Comparison of ENCODE assay signal across 8 cellular contexts in the genomic region with DNA sequence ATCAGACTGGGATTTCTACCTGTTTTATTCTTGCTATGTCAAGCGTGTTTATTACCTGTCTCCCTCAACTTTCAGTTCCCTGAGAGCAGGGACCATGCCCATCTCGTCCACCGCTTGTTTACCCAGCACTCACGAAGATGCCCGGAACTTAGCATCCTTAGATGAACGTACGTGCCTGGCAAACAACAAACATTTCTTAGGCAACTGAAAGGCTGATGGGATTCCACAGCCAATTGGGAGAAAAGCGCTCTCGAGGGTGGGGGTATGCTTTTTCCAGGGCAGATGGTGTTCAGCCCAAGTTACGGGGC. TPM values are rescaled to one million over a fixed set of nuclear protein-coding genes. Genes with fewer than 3 reads are reported as not detected.
DNase-seq lines count a peak whose midpoint lies in the region; ATAC-seq and TF ChIP-seq lines count a peak whose summit lies in the region.

No MANE protein-coding gene starts in this region.

- WGBS in liver, result 9% methylated on average over 10 of the region's 10 CpGs
- 6 to 8% methylated on average over 10 of the region's 10 CpGs for WGBS in tibial nerve, 2 donors

- TF ChIP-seq RAD21 in liver (IDR thresholded peaks at IDR 0.05), result no peak

- peak overlapping the region; percentile 94 to 100 for H3K4me3 Mint-ChIP-seq in activated T-cell treated with anti-CD3 and anti-CD28 coated beads, Interleukin-2, amount 50 U/mL, for 72 hours

- H3K27ac ChIP-seq in liver (ENCODE audit: low read depth in 1 of 2, low read length in 2 of 2), result peak overlapping the region; percentile 54 to 58
- H3K27ac ChIP-seq in tibial nerve, result peak overlapping the region; percentile 19 to 86 (median 84)

- H3K36me3 ChIP-seq in liver (ENCODE audit: control insufficient read depth in 4 of 4, insufficient read depth in 3 of 4, low read depth in 1 of 4, low read length in 3 of 4) (peaks cover 0 to 15% (median 6%) of the 10 kb centered on the region in 4 donors), tibial nerve (peaks cover 0 to 23% (median 6%) of the 10 kb centered on the region in 3 donors)

- H3K4me1 Mint-ChIP-seq in activated T-cell treated with anti-CD3 and anti-CD28 coated beads, Interleukin-2, amount 50 U/mL, for 72 hours (ENCODE audit: low read depth), result peaks cover 42% of the 10 kb centered on the region

- no peak for ATAC-seq in activated T-cell treated with anti-CD3 and anti-CD28 coated beads, Interleukin-2, amount 50 U/mL, for 72 hours (replicated peaks in 1 of 2)
- no peak for ATAC-seq in GM18907 (IDR thresholded peaks at IDR 0.05; ENCODE audit: unreplicated experiment)
- no peak for ATAC-seq in HG02571 (IDR thresholded peaks at IDR 0.05; ENCODE audit: unreplicated experiment)

- H3K9ac ChIP-seq in liver (ENCODE audit: low read depth in 1 of 2, low read length in 2 of 2), result peak overlapping the region in 1 of 2 donors; percentile 63

- no peaks in the 10 kb centered on the region for H3K27me3 ChIP-seq in liver (ENCODE audit: control insufficient read depth in 4 of 4, insufficient read depth in 4 of 4, low read length in 3 of 4)
- H3K27me3 ChIP-seq in tibial nerve, result no peaks in the 10 kb centered on the region

- no peak for TF ChIP-seq CTCF in liver (IDR thresholded peaks at IDR 0.05; ENCODE audit: low read depth, low read length, missing input control)
- TF ChIP-seq CTCF in tibial nerve (IDR thresholded peaks at IDR 0.05), result no peak

- H3K9me3 Mint-ChIP-seq in activated T-cell treated with anti-CD3 and anti-CD28 coated beads, Interleukin-2, amount 50 U/mL, for 72 hours, result no peaks in the 10 kb centered on the region

- no peak for TF ChIP-seq POLR2A in tibial nerve (IDR thresholded peaks at IDR 0.05)

- no peaks in the 10 kb centered on the region for H3K27me3 Mint-ChIP-seq in activated T-cell treated with anti-CD3 and anti-CD28 coated beads, Interleukin-2, amount 50 U/mL, for 72 hours (ENCODE audit: low read depth)

- no peak for TF ChIP-seq EP300 in tibial nerve (IDR thresholded peaks at IDR 0.05)

- peaks cover 7 to 12% of the 10 kb centered on the region in 2 donors for H3K36me3 Mint-ChIP-seq in activated T-cell treated with anti-CD3 and anti-CD28 coated beads, Interleukin-2, amount 50 U/mL, for 72 hours (ENCODE audit: insufficient read depth in 2 of 2)

- peak overlapping the region; percentile 89 for H3K27ac Mint-ChIP-seq in activated T-cell treated with anti-CD3 and anti-CD28 coated beads, Interleukin-2, amount 50 U/mL, for 72 hours

- peak overlapping the region; percentile 83 to 93 (median 84) for H3K4me3 ChIP-seq in liver (ENCODE audit: low read depth in 1 of 3, low read length in 3 of 3)
- H3K4me3 ChIP-seq in tibial nerve, result peak overlapping the region; percentile 57 to 99 (median 92)

- DNase-seq in activated T-cell treated with anti-CD3 and anti-CD28 coated beads, Interleukin-2, amount 50 U/mL, for 72 hours, result no peak
- DNase-seq in activated T-cell treated with anti-CD3 and anti-CD28 coated beads for 4 hours (no peak), amniotic epithelial cell (ENCODE audit: low read depth) (peak; percentile 53), tibial nerve (ENCODE audit: low spot score in 2 of 2) (no peak)
- DNase-seq in effector CD8-positive, alpha-beta T cell (lab: John Stamatoyannopoulos, UW), result no peak

- H3K9me3 ChIP-seq in liver (ENCODE audit: control insufficient read depth in 4 of 4, low read length in 3 of 4) (no peaks in the 10 kb centered on the region), tibial nerve (no peaks in the 10 kb centered on the region)

- peaks cover 0 to 31% (median 25%) of the 10 kb centered on the region in 4 donors for H3K4me1 ChIP-seq in liver (ENCODE audit: control insufficient read depth in 4 of 4, insufficient read depth in 4 of 4, low read length in 3 of 4)
- peaks cover 0 to 43% (median 21%) of the 10 kb centered on the region in 4 donors for H3K4me1 ChIP-seq in tibial nerve

TF ChIP-seq in liver, 16 proteins besides CTCF, POLR2A, EP300 and RAD21:
- TF ChIP-seq, protein P1, sequence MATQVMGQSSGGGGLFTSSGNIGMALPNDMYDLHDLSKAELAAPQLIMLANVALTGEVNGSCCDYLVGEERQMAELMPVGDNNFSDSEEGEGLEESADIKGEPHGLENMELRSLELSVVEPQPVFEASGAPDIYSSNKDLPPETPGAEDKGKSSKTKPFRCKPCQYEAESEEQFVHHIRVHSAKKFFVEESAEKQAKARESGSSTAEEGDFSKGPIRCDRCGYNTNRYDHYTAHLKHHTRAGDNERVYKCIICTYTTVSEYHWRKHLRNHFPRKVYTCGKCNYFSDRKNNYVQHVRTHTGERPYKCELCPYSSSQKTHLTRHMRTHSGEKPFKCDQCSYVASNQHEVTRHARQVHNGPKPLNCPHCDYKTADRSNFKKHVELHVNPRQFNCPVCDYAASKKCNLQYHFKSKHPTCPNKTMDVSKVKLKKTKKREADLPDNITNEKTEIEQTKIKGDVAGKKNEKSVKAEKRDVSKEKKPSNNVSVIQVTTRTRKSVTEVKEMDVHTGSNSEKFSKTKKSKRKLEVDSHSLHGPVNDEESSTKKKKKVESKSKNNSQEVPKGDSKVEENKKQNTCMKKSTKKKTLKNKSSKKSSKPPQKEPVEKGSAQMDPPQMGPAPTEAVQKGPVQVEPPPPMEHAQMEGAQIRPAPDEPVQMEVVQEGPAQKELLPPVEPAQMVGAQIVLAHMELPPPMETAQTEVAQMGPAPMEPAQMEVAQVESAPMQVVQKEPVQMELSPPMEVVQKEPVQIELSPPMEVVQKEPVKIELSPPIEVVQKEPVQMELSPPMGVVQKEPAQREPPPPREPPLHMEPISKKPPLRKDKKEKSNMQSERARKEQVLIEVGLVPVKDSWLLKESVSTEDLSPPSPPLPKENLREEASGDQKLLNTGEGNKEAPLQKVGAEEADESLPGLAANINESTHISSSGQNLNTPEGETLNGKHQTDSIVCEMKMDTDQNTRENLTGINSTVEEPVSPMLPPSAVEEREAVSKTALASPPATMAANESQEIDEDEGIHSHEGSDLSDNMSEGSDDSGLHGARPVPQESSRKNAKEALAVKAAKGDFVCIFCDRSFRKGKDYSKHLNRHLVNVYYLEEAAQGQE (IDR thresholded peaks at IDR 0.05), result no peak

RNA-seq across cellular contexts. Expression of a gene that starts 0.4 kb away (rescaled TPM):
- 10 to 100 TPM; 30.3 to 42.1 TPM for total RNA-seq in activated T-cell treated with anti-CD3 and anti-CD28 coated beads, Interleukin-2, amount 50 U/mL, for 72 hours
- total RNA-seq in liver (10 to 100 TPM; 16.7 to 19.7 TPM), tibial nerve (10 to 100 TPM; 34.5 to 58.5 (median 40.2) TPM)
- polyA plus RNA-seq in liver, result 10 to 100 TPM in 1 of 2 donors, 1 to 10 TPM in 1; 4.1 to 19.5 TPM

RNA-seq across cellular contexts. Expression of a gene that starts 4.9 kb away (rescaled TPM):
- 10 to 100 TPM; 29.7 to 31.9 TPM for total RNA-seq in activated T-cell treated with anti-CD3 and anti-CD28 coated beads, Interleukin-2, amount 50 U/mL, for 72 hours
- total RNA-seq in liver (10 to 100 TPM; 11.2 to 15.6 TPM), tibial nerve (10 to 100 TPM; 34.3 to 72.9 (median 34.9) TPM)
- 1 to 10 TPM; 6.3 to 9.9 TPM for polyA plus RNA-seq in liver

RNA-seq across cellular contexts. Expression of a gene that starts 16.6 kb away (rescaled TPM):
- total RNA-seq in activated T-cell treated with anti-CD3 and anti-CD28 coated beads, Interleukin-2, amount 50 U/mL, for 72 hours, result 1 to 10 TPM; 6.5 to 8.2 TPM
- 1 to 10 TPM; 2.1 to 5.6 TPM for total RNA-seq in liver
- 1 to 10 TPM; 1.8 to 2.2 TPM for polyA plus RNA-seq in liver
- total RNA-seq in tibial nerve, result 10 to 100 TPM; 55.5 to 97.2 (median 77.3) TPM

RNA-seq across cellular contexts. Expression of a gene that starts 21.6 kb away (rescaled TPM):
- 1 to 10 TPM; 3.4 to 4.4 TPM for total RNA-seq in activated T-cell treated with anti-CD3 and anti-CD28 coated beads, Interleukin-2, amount 50 U/mL, for 72 hours
- total RNA-seq in liver (not detected), tibial nerve (not detected)
- not detected for polyA plus RNA-seq in liver

RNA-seq across cellular contexts. Expression of a gene that starts 44.9 kb away (rescaled TPM):
- not detected for total RNA-seq in activated T-cell treated with anti-CD3 and anti-CD28 coated beads, Interleukin-2, amount 50 U/mL, for 72 hours
- total RNA-seq in liver (not detected), tibial nerve (not detected)
- polyA plus RNA-seq in liver, result not detected

Comparison
In these comparisons a context has a peak if more than half of its experiments do, and no peak if none do; other contexts are left out.
1. RNA of a gene that starts 16.6 kb away (total RNA-seq): 55.5 to 97.2 TPM in tibial nerve; 6.5 to 8.2 TPM in activated T-cell treated with anti-CD3 and anti-CD28 coated beads, Interleukin-2, amount 50 U/mL, for 72 hours and 2.1 to 5.6 TPM in liver; every median in the first group is over 4 times any median in the second.